ENCODE assay signal across 17 cellular contexts in genomic region chr15:33298631-33299030, GRCh38. TPM values are rescaled to one million over a fixed set of nuclear protein-coding genes. Genes with fewer than 3 reads are reported as not detected.
DNase-seq lines count a peak whose midpoint lies in the region; ATAC-seq and TF ChIP-seq lines count a peak whose summit lies in the region.
"Had no signal": no experiment of that assay in that cellular context is flagged by ENCODE, and none has a peak within 500 bp of the region (broad histone marks: within the 10 kb centered on the region; RNA-seq: fewer than 3 reads in every experiment).

No MANE protein-coding gene starts in this region.

- intact Hi-C loops in sciatic nerve (cut with DNase I) = no loop called here

- DNase-seq in ACHN (peak; percentile 55), NCI-H226 (peak; percentile 25), epithelial cell of esophagus (ENCODE audit: low read depth) (peak; percentile 97), myocyte (ENCODE audit: low read depth) (peak; percentile 49), NCI-H2196 treated with DMSO at 0.1 percent for 48 hours (lab: John Stamatoyannopoulos, UW; ENCODE audit: unreplicated experiment) (no peak), sciatic nerve (ENCODE audit: low spot score) (no peak), NOMO-1 treated with dmso at 0.1 percent for 144 hours (lab: John Stamatoyannopoulos, UW; ENCODE audit: unreplicated experiment) (no peak)
- DNase-seq: 8988T, C1 segment of cervical spinal cord, DMS153, GM23248, NCI-H1092, NCI-H1694, NCI-H446 treated with DMSO at 0.1 percent for 48 hours, NCI-H774, Peyer's patch had no signal

- H3K4me3 ChIP-seq in epithelial cell of esophagus (ENCODE audit: low read length) = no peak overlapping the region
- H3K4me3 ChIP-seq: GM23248, Peyer's patch had no signal

- in situ Hi-C loops in ACHN (cut with HindIII; ENCODE audit: low pct_ligation_motif_present, low pct_unique_long_range_greater_than_20kb, low sequenced_read_pairs) = loop anchor here (25.0 kb wide), 1 partner anchor 414 kb away; no protein-coding TSS in a partner anchor

- no peak for TF ChIP-seq CTCF in epithelial cell of esophagus (IDR thresholded peaks at IDR 0.05; ENCODE audit: insufficient read depth, low read depth, low read length, missing control alignments)

- ATAC-seq in GM19023 (IDR thresholded peaks at IDR 0.05; ENCODE audit: unreplicated experiment) = no peak
- no peak for ATAC-seq in sciatic nerve

RNA-seq across cellular contexts. Expression of gene RYR3, which starts 12.1 kb away (rescaled TPM):
- 0.05 and 0.11 TPM in 2 replicates for total RNA-seq in myocyte
- 0.66 TPM for polyA plus RNA-seq in myocyte (2012)
- 18.5 TPM for total RNA-seq in sciatic nerve
- total RNA-seq: GM23248 had no signal

Comparison
In these comparisons a context has a peak if more than half of its experiments do, and no peak if none do; other contexts are left out.
1. DNase-seq: peak in ACHN (single experiment), NCI-H226 (single experiment), epithelial cell of esophagus (single experiment) and myocyte (single experiment); none in NCI-H2196 treated with DMSO at 0.1 percent for 48 hours (single experiment), sciatic nerve (single experiment) and NOMO-1 treated with dmso at 0.1 percent for 144 hours (single experiment).
2. RNA of gene RYR3, which starts 12.1 kb away (total RNA-seq): 18.5 TPM in sciatic nerve (single experiment); 0.05 to 0.11 TPM in myocyte; every median in the first group is over 10 times any median in the second.